Comparison of ENCODE assay signal across 12 cellular contexts in the genomic region with DNA sequence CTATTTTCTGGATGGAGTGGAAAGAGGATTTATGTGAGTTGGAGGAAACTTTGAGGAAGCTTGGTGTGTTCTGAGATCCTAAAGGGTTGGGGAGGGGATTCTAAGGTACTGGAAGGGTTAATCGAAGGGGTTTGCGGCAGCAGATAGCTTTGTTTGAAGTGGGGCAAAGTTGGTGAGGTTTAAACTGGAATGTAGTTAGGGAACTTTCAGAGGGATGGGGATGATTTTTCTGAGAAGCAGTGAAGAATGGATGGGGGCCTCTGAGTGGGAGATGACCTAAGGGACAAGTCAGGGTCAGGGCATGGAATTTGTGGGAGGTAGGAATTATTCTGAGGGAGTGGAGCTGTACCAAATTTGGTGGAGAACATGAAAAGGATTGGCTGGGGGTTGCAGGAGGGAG. TPM values are rescaled to one million over a fixed set of nuclear protein-coding genes. Genes with fewer than 3 reads are reported as not detected.
DNase-seq lines count a peak whose midpoint lies in the region; ATAC-seq and TF ChIP-seq lines count a peak whose summit lies in the region.
"Had no signal": no experiment of that assay in that cellular context is flagged by ENCODE, and none has a peak within 500 bp of the region (broad histone marks: within the 10 kb centered on the region; RNA-seq: fewer than 3 reads in every experiment).

No MANE protein-coding gene starts in this region.

- peak overlapping the region; percentile 1 for H3K4me3 Mint-ChIP-seq in natural killer cell treated with Interleukin-12 subunit alpha and Interleukin-12 subunit beta and Interleukin-15 and Interleukin-18, amount 100 ng/mL, for 72 hours
- no peak overlapping the region for H3K4me3 Mint-ChIP-seq in natural killer cell
- H3K4me3 Mint-ChIP-seq: activated CD4-positive, alpha-beta memory T cell treated with anti-CD3 and anti-CD28 coated beads for 36 hours; B cell had no signal

- no peaks in the 10 kb centered on the region for H3K27me3 Mint-ChIP-seq in natural killer cell treated with Interleukin-12 subunit alpha and Interleukin-12 subunit beta and Interleukin-15 and Interleukin-18, amount 100 ng/mL, for 72 hours
- H3K27me3 Mint-ChIP-seq in natural killer cell (ENCODE audit: low read depth in 2 of 2), result no peaks in the 10 kb centered on the region
- H3K27me3 Mint-ChIP-seq: B cell had no signal

- WGBS in hepatocyte (ENCODE audit: low lambda C conversion rate, missing lambda C conversion rate), result 26% methylated on average over 2 of the region's 2 CpGs
- 31 to 37% methylated on average over 2 of the region's 2 CpGs for WGBS in thyroid gland, 2 donors

- no peaks in the 10 kb centered on the region for H3K9me3 ChIP-seq in hepatocyte (ENCODE audit: low read depth)
- H3K9me3 ChIP-seq in thyroid gland, result no peaks in the 10 kb centered on the region
- H3K9me3 ChIP-seq in WERI-Rb-1 (ENCODE audit: severe bottlenecking), result peaks cover 6% of the 10 kb centered on the region

- peaks cover 82% of the 10 kb centered on the region for H3K79me2 ChIP-seq in hepatocyte

- peak overlapping the region; percentile 91; the same call in 1 of the 2 replicates for H3K27ac ChIP-seq in VCaP
- H3K27ac ChIP-seq in hepatocyte, result no peak overlapping the region
- H3K27ac ChIP-seq in thyroid gland, result peak overlapping the region; percentile 4 to 42 (median 41)
- H3K27ac ChIP-seq in WERI-Rb-1, result no peak overlapping the region

- ATAC-seq in natural killer cell treated with Interleukin-12 subunit alpha and Interleukin-12 subunit beta and Interleukin-15 and Interleukin-18, amount 100 ng/mL, for 72 hours, result no peak
- no peak for ATAC-seq in natural killer cell

- no peak for DNase-seq in natural killer cell treated with Interleukin-12 subunit alpha and Interleukin-12 subunit beta and Interleukin-15 and Interleukin-18, amount 100 ng/mL, for 72 hours (ENCODE audit: low spot score)
- no peak for DNase-seq in natural killer cell
- DNase-seq in hepatocyte (ENCODE audit: low spot score), result no peak
- no peak for DNase-seq in thyroid gland
- DNase-seq in UCSD-AML1 (lab: John Stamatoyannopoulos, UW; ENCODE audit: unreplicated experiment), result no peak
- DNase-seq in HuH-7.5 (ENCODE audit: low spot score), result no peak
- no peak for DNase-seq in WERI-Rb-1
- DNase-seq: activated CD4-positive, alpha-beta memory T cell treated with anti-CD3 and anti-CD28 coated beads for 36 hours; NCI-H82; small intestine had no signal

- H4K20me1 ChIP-seq in hepatocyte (ENCODE audit: insufficient read depth, poor library complexity, severe bottlenecking), result peaks cover 15% of the 10 kb centered on the region

- peaks cover 21% of the 10 kb centered on the region for H3K4me1 ChIP-seq in hepatocyte (ENCODE audit: insufficient read depth)
- H3K4me1 ChIP-seq in thyroid gland, result peaks cover 35 to 41% of the 10 kb centered on the region in 2 donors

- H2AFZ ChIP-seq in hepatocyte, result no peak overlapping the region

- TF ChIP-seq POLR2A in thyroid gland (IDR thresholded peaks at IDR 0.05), result no peak

- no peaks in the 10 kb centered on the region for H3K27me3 ChIP-seq in hepatocyte
- no peaks in the 10 kb centered on the region for H3K27me3 ChIP-seq in thyroid gland
- H3K27me3 ChIP-seq in WERI-Rb-1 (ENCODE audit: insufficient read depth, low read depth, severe bottlenecking), result no peaks in the 10 kb centered on the region

- intact Hi-C loops in natural killer cell (cut with micrococcal nuclease) (no loop called here), thyroid gland (cut with DNase I) (no loop called here)

- TF ChIP-seq CTCF in natural killer cell (IDR thresholded peaks at IDR 0.05) (no peak), VCaP (conservative IDR thresholded peaks at IDR 0.05) (no peak), hepatocyte (IDR thresholded peaks at IDR 0.05; ENCODE audit: poor library complexity) (no peak), thyroid gland (IDR thresholded peaks at IDR 0.05) (no peak), WERI-Rb-1 (IDR thresholded peaks at IDR 0.05; ENCODE audit: low read depth, low read length) (no peak)

- H3K36me3 Mint-ChIP-seq in natural killer cell treated with Interleukin-12 subunit alpha and Interleukin-12 subunit beta and Interleukin-15 and Interleukin-18, amount 100 ng/mL, for 72 hours, result peaks cover 25% of the 10 kb centered on the region
- peaks cover 8% of the 10 kb centered on the region for H3K36me3 Mint-ChIP-seq in natural killer cell

- H3K9me3 Mint-ChIP-seq in natural killer cell treated with Interleukin-12 subunit alpha and Interleukin-12 subunit beta and Interleukin-15 and Interleukin-18, amount 100 ng/mL, for 72 hours, result peaks cover 3% of the 10 kb centered on the region
- H3K9me3 Mint-ChIP-seq in natural killer cell, result no peaks in the 10 kb centered on the region

- no peaks in the 10 kb centered on the region for H3K9me2 ChIP-seq in hepatocyte (replicated peaks; ENCODE audit: insufficient read depth)

- no peak overlapping the region for H3K4me3 ChIP-seq in hepatocyte
- no peak overlapping the region for H3K4me3 ChIP-seq in thyroid gland (replicated peaks in 1 of 3)
- H3K4me3 ChIP-seq in WERI-Rb-1 (ENCODE audit: low read depth, low read length), result no peak overlapping the region

- peak overlapping the region in 1 of 2 donors; percentile 1 for H3K27ac Mint-ChIP-seq in natural killer cell treated with Interleukin-12 subunit alpha and Interleukin-12 subunit beta and Interleukin-15 and Interleukin-18, amount 100 ng/mL, for 72 hours
- peak overlapping the region in 1 of 2 donors; percentile 10 for H3K27ac Mint-ChIP-seq in natural killer cell
- H3K27ac Mint-ChIP-seq: activated CD4-positive, alpha-beta memory T cell treated with anti-CD3 and anti-CD28 coated beads for 36 hours; B cell had no signal

- peaks cover 47 to 48% of the 10 kb centered on the region in 2 donors for H3K4me1 Mint-ChIP-seq in natural killer cell treated with Interleukin-12 subunit alpha and Interleukin-12 subunit beta and Interleukin-15 and Interleukin-18, amount 100 ng/mL, for 72 hours (ENCODE audit: low read depth in 2 of 2)
- H3K4me1 Mint-ChIP-seq in natural killer cell, result peaks cover 41 to 66% of the 10 kb centered on the region in 2 donors

- peak overlapping the region; percentile 59 for H3K4me2 ChIP-seq in hepatocyte

- no peaks in the 10 kb centered on the region for H3K36me3 ChIP-seq in hepatocyte (replicated peaks; ENCODE audit: insufficient read depth, low read depth)
- H3K36me3 ChIP-seq in thyroid gland, result no peaks in the 10 kb centered on the region
- H3K36me3 ChIP-seq in WERI-Rb-1, result peaks cover 75% of the 10 kb centered on the region

RNA-seq across cellular contexts. Expression of a gene that starts 3.9 kb away (rescaled TPM):
- 100 to 1,000 TPM in 1 of 2 donors, 10 to 100 TPM in 1; 95.6 to 158 TPM for total RNA-seq in natural killer cell treated with Interleukin-12 subunit alpha and Interleukin-12 subunit beta and Interleukin-15 and Interleukin-18, amount 100 ng/mL, for 72 hours
- total RNA-seq in natural killer cell (10 to 100 TPM; 42.5 to 49.3 (median 46.0) TPM), hepatocyte (90.3 and 112 TPM in 2 replicates), thyroid gland (100 to 1,000 TPM in 3 of 4 donors, 10 to 100 TPM in 1; 79.5 to 119 (median 103) TPM)
- polyA plus RNA-seq in hepatocyte, result 97.2 and 98.8 TPM in 2 replicates

RNA-seq across cellular contexts. Expression of a gene that starts 21.0 kb away (rescaled TPM):
- 100 to 1,000 TPM; 150 to 169 TPM for total RNA-seq in natural killer cell treated with Interleukin-12 subunit alpha and Interleukin-12 subunit beta and Interleukin-15 and Interleukin-18, amount 100 ng/mL, for 72 hours
- total RNA-seq in natural killer cell, result 10 to 100 TPM; 71.2 to 75.3 (median 73.3) TPM
- total RNA-seq in hepatocyte, result 11.7 and 13.1 TPM in 2 replicates
- polyA plus RNA-seq in hepatocyte, result 4.3 TPM in 2 replicates
- 10 to 100 TPM; 19.1 to 36.7 (median 31.3) TPM for total RNA-seq in thyroid gland

Comparison
In these comparisons a context has a peak if more than half of its experiments do, and no peak if none do; other contexts are left out.
1. H3K27ac ChIP-seq: peak in VCaP (single experiment) and thyroid gland (3 of 3); none in hepatocyte (single experiment) and WERI-Rb-1 (single experiment).